16 cellular contexts compared by ENCODE assay signal in genomic region chr7:155811560-155811894, GRCh38. TPM values are rescaled to one million over a fixed set of nuclear protein-coding genes. Genes with fewer than 3 reads are reported as not detected.
A peak's percentile ranks its signal among the peaks of the same experiment; 100 is the strongest.
DNase-seq lines count a peak whose midpoint lies in the region; ATAC-seq, FAIRE-seq and TF ChIP-seq lines count a peak whose summit lies in the region.
"Had no signal": no experiment of that assay in that cellular context is flagged by ENCODE, and none has a peak within 500 bp of the region (broad histone marks: within the 10 kb centered on the region; RNA-seq: fewer than 3 reads in every experiment).

No MANE protein-coding gene starts in this region.

- TF ChIP-seq RAD21 in H1 (IDR thresholded peaks at IDR 0.05 in 1 of 2, conservative IDR thresholded peaks at IDR 0.05 in 1 of 2; ENCODE audit: low read depth in 2 of 2, low read length in 2 of 2): no peak

- no peaks in the 10 kb centered on the region for H3K9me3 ChIP-seq in HUES64 (ENCODE audit: insufficient read depth, low read depth, low read length)
- H3K9me3 ChIP-seq in H1 (ENCODE audit: insufficient read depth in 2 of 2, low read depth in 1 of 2, low read length in 1 of 2): no peaks in the 10 kb centered on the region
- H3K9me3 ChIP-seq in mucosa of stomach (ENCODE audit: control insufficient read depth, low read length): no peaks in the 10 kb centered on the region
- H3K9me3 ChIP-seq: left ventricle myocardium inferior, tibial artery had no signal

- no peak overlapping the region for H2BK5ac ChIP-seq in H1 (ENCODE audit: low read depth, low read length)

- H3K14ac ChIP-seq in H1 (ENCODE audit: insufficient read length): no peak overlapping the region

- H3K4me1 ChIP-seq in HUES64 (ENCODE audit: insufficient read depth, low read length) (peaks cover 45% of the 10 kb centered on the region), H1 (replicated peaks in 1 of 4; ENCODE audit: control insufficient read depth in 3 of 4, insufficient read depth in 4 of 4, low read length in 3 of 4) (peaks cover 5 to 62% (median 36%) of the 10 kb centered on the region in 4 experiments), mucosa of stomach (ENCODE audit: control insufficient read depth, insufficient read depth, low read length) (peaks cover 30% of the 10 kb centered on the region)

- peaks cover 7% of the 10 kb centered on the region; the same call in 1 of the 2 replicates for H3K23me2 ChIP-seq in H1 (ENCODE audit: low read depth, low read length)

- no peak for TF ChIP-seq EP300 in H1 (IDR thresholded peaks at IDR 0.05; ENCODE audit: borderline replicate concordance in 1 of 2, low read depth in 2 of 2, low read length in 2 of 2)

- no peaks in the 10 kb centered on the region for H3K79me1 ChIP-seq in H1 (ENCODE audit: low read depth, low read length)

- no peak for ATAC-seq in GM21723 (IDR thresholded peaks at IDR 0.05; ENCODE audit: unreplicated experiment)
- no peak for ATAC-seq in HG02870 (IDR thresholded peaks at IDR 0.05; ENCODE audit: unreplicated experiment)

- peaks cover 96% of the 10 kb centered on the region for H3K27me3 ChIP-seq in HUES64 (ENCODE audit: insufficient read depth, low read length)
- H3K27me3 ChIP-seq in H1 (replicated peaks in 1 of 4; ENCODE audit: control insufficient read depth in 3 of 4, extremely low read depth in 1 of 4, insufficient read depth in 3 of 4, low read length in 3 of 4): peaks cover 80 to 93% (median 86%) of the 10 kb centered on the region in 4 experiments
- peaks cover 36% of the 10 kb centered on the region for H3K27me3 ChIP-seq in mucosa of stomach (ENCODE audit: control insufficient read depth, insufficient read depth, low read length)

- DNase-seq in 8988T: peak; percentile 57
- DNase-seq in H1 (ENCODE audit: low read depth in 1 of 2, low spot score in 2 of 2): no peak
- no peak for DNase-seq in activated CD8-positive, alpha-beta memory T cell treated with anti-CD3 and anti-CD28 coated beads, Interleukin-2, amount 50 U/mL, for 48 hours
- DNase-seq in DMS79 (lab: John Stamatoyannopoulos, UW): no peak
- DNase-seq: activated B cell treated with CpG ODN at 0.5 μM for 24 hours; activated effector memory CD4-positive, alpha-beta T cell treated with anti-CD3 and anti-CD28 coated beads, Interleukin-2, amount 50 U/mL, for 16 hours; left ventricle myocardium inferior; MV-4-11; SIG-M5; tibial artery had no signal

- H3K56ac ChIP-seq in H1 (replicated peaks; ENCODE audit: insufficient read length, low read depth, low read length): no peak overlapping the region

- H3K4me2 ChIP-seq in H1 (ENCODE audit: insufficient read depth in 1 of 2, low read depth in 2 of 2, low read length in 2 of 2): peak overlapping the region; percentile 40 to 68

- TF ChIP-seq POLR2A in H1 (IDR thresholded peaks at IDR 0.05; ENCODE audit: control extremely low read depth in 1 of 2, low read depth in 2 of 2, low read length in 2 of 2): no peak

- no peak overlapping the region for H3K18ac ChIP-seq in H1 (ENCODE audit: extremely low read depth, low read length)

- peak overlapping the region; percentile 50; the same call in 1 of the 2 replicates for H2BK12ac ChIP-seq in H1 (ENCODE audit: low read depth, low read length)

- H3K27ac ChIP-seq in HUES64 (ENCODE audit: low read depth, low read length) (no peak overlapping the region), H1 (ENCODE audit: low read depth, low read length) (no peak overlapping the region)
- H3K27ac ChIP-seq: left ventricle myocardium inferior, tibial artery had no signal

- no peak overlapping the region for H2AFZ ChIP-seq in H1 (ENCODE audit: low read length)

- no peak overlapping the region for H2BK20ac ChIP-seq in H1 (ENCODE audit: low read length)

- peak overlapping the region; percentile 25 for H4K91ac ChIP-seq in H1 (replicated peaks; ENCODE audit: insufficient read length, low read length)

- H4K20me1 ChIP-seq in H1 (replicated peaks in 1 of 2; ENCODE audit: control insufficient read depth in 1 of 2, insufficient read depth in 2 of 2, low read length in 2 of 2): peaks cover 16 to 30% of the 10 kb centered on the region in 2 experiments

- H3K4me3 ChIP-seq in HUES64 (ENCODE audit: low read length): peak overlapping the region; percentile 30
- H3K4me3 ChIP-seq in H1 (ENCODE audit: extremely low read depth in 1 of 4, insufficient read depth in 2 of 4, low read depth in 3 of 4, low read length in 4 of 4): peak overlapping the region in 2 of 4 experiments; percentile 11 to 56; a peak in 3 of 8 replicates
- peak overlapping the region; percentile 68 for H3K4me3 ChIP-seq in mucosa of stomach (ENCODE audit: low read length)
- H3K4me3 ChIP-seq: tibial artery had no signal

- H2AK5ac ChIP-seq in H1 (ENCODE audit: low read depth, low read length): no peak overlapping the region

- no peaks in the 10 kb centered on the region for H3K36me3 ChIP-seq in HUES64 (ENCODE audit: insufficient read depth, low read length)
- 0 out of 8 replicates have a peak, but pooled peaks cover 0 to 3% (median 0%) of the 10 kb centered on the region in 4 experiments for H3K36me3 ChIP-seq in H1 (ENCODE audit: control insufficient read depth in 2 of 4, insufficient read depth in 4 of 4, low read length in 3 of 4)
- H3K36me3 ChIP-seq in mucosa of stomach (ENCODE audit: control insufficient read depth, insufficient read depth, low read length): no peaks in the 10 kb centered on the region
- H3K36me3 ChIP-seq: left ventricle myocardium inferior, tibial artery had no signal

- H2BK15ac ChIP-seq in H1 (ENCODE audit: low read length): no peak overlapping the region

- 4% methylated on average over 11 of the region's 13 CpGs for WGBS in HUES64
- 5% methylated on average over 12 of the region's 13 CpGs; no CpG with 5 or more reads in 1 of the 2 experiments for WGBS in H1 (ENCODE audit: extremely low coverage in 1 of 2, insufficient coverage in 1 of 2, insufficient read length in 1 of 2, insufficient replicate concordance in 2 of 2, low coverage in 1 of 2, low lambda C conversion rate in 2 of 2, missing lambda C conversion rate in 1 of 2), 2 experiments

- no peak overlapping the region for H4K5ac ChIP-seq in H1 (ENCODE audit: insufficient read length, low read depth, low read length)

- CTCF ChIA-PET in H1 (lab: Charles Lee; ENCODE audit: partially characterized antibody): interaction anchor here (1.1 kb wide), 1 partner anchor 655 kb away, joined by 3 read pairs; no protein-coding TSS in a partner anchor

- FAIRE-seq in H1 (lab: Jason Lieb, UNC): no peak
- FAIRE-seq: GM18507 had no signal

- no peak overlapping the region for H2BK120ac ChIP-seq in H1 (replicated peaks; ENCODE audit: low read depth, low read length)

- POLR2A ChIA-PET in H1 (lab: Charles Lee; ENCODE audit: partially characterized antibody): interaction anchor here (0.5 to 1.2 kb wide), 2 partner anchors 8 to 385 kb away, joined by 3 read pairs; no protein-coding TSS in a partner anchor

- H4K8ac ChIP-seq in H1 (ENCODE audit: extremely low read depth, insufficient read depth, low read length): no peak overlapping the region

- H3K79me2 ChIP-seq in H1 (ENCODE audit: control insufficient read depth in 1 of 2, insufficient read depth in 2 of 2, low read length in 2 of 2): no peaks in the 10 kb centered on the region

- no peak overlapping the region for H3K4ac ChIP-seq in H1 (replicated peaks; ENCODE audit: insufficient read length, low read depth, low read length)

- H3K9ac ChIP-seq in HUES64 (ENCODE audit: low read depth, low read length) (no peak overlapping the region), H1 (replicated peaks in 1 of 4; ENCODE audit: extremely low read depth in 1 of 4, low read depth in 3 of 4, low read length in 3 of 4) (no peak overlapping the region), mucosa of stomach (ENCODE audit: low read length) (peak overlapping the region; percentile 72)

- TF ChIP-seq CTCF in H1 (IDR thresholded peaks at IDR 0.05; ENCODE audit: control extremely low read depth in 1 of 3, insufficient read depth in 1 of 3, low read depth in 1 of 3, low read length in 3 of 3): no peak

- no peak overlapping the region for H3K23ac ChIP-seq in H1 (ENCODE audit: insufficient read length)

TF ChIP-seq in H1, 55 proteins besides CTCF, POLR2A, EP300 and RAD21:
- no peak for TF ChIP-seq EZH2 (IDR thresholded peaks at IDR 0.05; ENCODE audit: low read depth, low read length, severe bottlenecking)
- peak; percentile 67 for TF ChIP-seq RNF2 (IDR thresholded peaks at IDR 0.05; ENCODE audit: borderline replicate concordance, low read depth, low read length, missing control alignments, poor library complexity, severe bottlenecking)
TF ChIP-seq in H1: peak in this region for 1.

RNA-seq across cellular contexts. Expression of gene SHH, which starts 0.7 kb away (rescaled TPM):
- polyA plus RNA-seq in HUES64 (2013, experiment 1 of 2): 0.20 TPM
- 0.57 TPM for polyA plus RNA-seq in HUES64 (2013, experiment 2 of 2)
- not detected in 2 replicates for total RNA-seq in H1 (2021; fragmentation: NEBNext Ultra II Directional; extraction: Animal tissue kit (Norgen Biotek cat#: 25700))
- not detected in 2 replicates for polyA plus RNA-seq in H1 (2011; rRNA removed)
- 0.01 TPM for polyA plus RNA-seq in H1 (2011; cell fraction: cytosol; rRNA removed)
- not detected for polyA plus RNA-seq in H1 (2011; cell fraction: nucleus; rRNA removed)
- not detected in 4 replicates for polyA plus RNA-seq in H1 (2012, experiment 1 of 2)
- not detected for polyA plus RNA-seq in H1 (2012, experiment 2 of 2)
- polyA plus RNA-seq in H1 (2013, experiment 1 of 2): under 0.01 TPM
- polyA plus RNA-seq in H1 (2013, experiment 2 of 2): 0.04 TPM
- polyA minus RNA-seq in H1 (2011; rRNA and poly(A)+ RNA removed): 0.03 TPM in 1 of 2 replicates, not detected in the other
- not detected for polyA minus RNA-seq in H1 (2011; cell fraction: cytosol; rRNA and poly(A)+ RNA removed)
- polyA minus RNA-seq in H1 (2011; cell fraction: nucleus; rRNA and poly(A)+ RNA removed): not detected
- total RNA-seq: activated B cell treated with CpG ODN at 0.5 μM for 24 hours, G401, left ventricle myocardium inferior had no signal
